Comparison of ENCODE assay signal across 8 cellular contexts in genomic region chr7:49773082-49773938, GRCh38. TPM values are rescaled to one million over a fixed set of nuclear protein-coding genes. Genes with fewer than 3 reads are reported as not detected.
DNase-seq lines count a peak whose midpoint lies in the region; ATAC-seq, FAIRE-seq and TF ChIP-seq lines count a peak whose summit lies in the region.

Gene VWC2 (plus strand): TSS chr7:49773638. CDS start chr7:49775436, 1,798 bp downstream.

- peaks cover 61% of the 10 kb centered on the region for H3K27me3 Mint-ChIP-seq in activated naive CD8-positive, alpha-beta T cell treated with anti-CD3 and anti-CD28 coated beads, Interleukin-2, amount 10 ng/mL, durations not matched to agents 7 days and 5 days
- H3K27me3 Mint-ChIP-seq in stimulated activated memory B cell treated with anti-CD40 and anti-IgM and Interleukin-4, amounts not matched to agents 10 μg/mL and 1 μg/mL and 100 μg/mL, for 72 hours, result peaks cover 79% of the 10 kb centered on the region

- POLR2A ChIA-PET in activated naive CD8-positive, alpha-beta T cell treated with anti-CD3 and anti-CD28 coated beads, Interleukin-2, amount 10 ng/mL, durations not matched to agents 7 days and 5 days (lab: Charles Lee), result no interaction called here

- H3K27ac Mint-ChIP-seq in activated naive CD8-positive, alpha-beta T cell treated with anti-CD3 and anti-CD28 coated beads, Interleukin-2, amount 10 ng/mL, durations not matched to agents 7 days and 5 days, result peak within 1 kb of the TSS; percentile 68
- no peak within 1 kb of the TSS for H3K27ac Mint-ChIP-seq in stimulated activated memory B cell treated with anti-CD40 and anti-IgM and Interleukin-4, amounts not matched to agents 10 μg/mL and 1 μg/mL and 100 μg/mL, for 72 hours

- H3K36me3 Mint-ChIP-seq in activated naive CD8-positive, alpha-beta T cell treated with anti-CD3 and anti-CD28 coated beads, Interleukin-2, amount 10 ng/mL, durations not matched to agents 7 days and 5 days, result no peaks in the 10 kb centered on the region
- H3K36me3 Mint-ChIP-seq in stimulated activated memory B cell treated with anti-CD40 and anti-IgM and Interleukin-4, amounts not matched to agents 10 μg/mL and 1 μg/mL and 100 μg/mL, for 72 hours, result no peaks in the 10 kb centered on the region

- H3K9me3 ChIP-seq in small intestine (ENCODE audit: control insufficient read depth, low read depth), result no peaks in the 10 kb centered on the region

- H3K27me3 ChIP-seq in small intestine (ENCODE audit: control insufficient read depth in 2 of 2, insufficient read depth in 2 of 2, low read length in 2 of 2), result peaks cover 7 to 17% of the 10 kb centered on the region in 2 donors

- 1 to 8% (median 7%) methylated on average over 57 to 83 of the region's 83 CpGs for WGBS in small intestine, 3 donors

- no peaks in the 10 kb centered on the region for H3K4me1 ChIP-seq in small intestine (ENCODE audit: control insufficient read depth in 2 of 2, insufficient read depth in 1 of 2, low read depth in 1 of 2, low read length in 1 of 2)

- DNase-seq in GM20000 (ENCODE audit: low spot score) (peak; percentile 56), iPS-NIHi11 (ENCODE audit: low spot score) (peak; percentile 58), small intestine (no peak), NCI-H524 treated with DMSO at 0.1 percent for 48 hours (lab: John Stamatoyannopoulos, UW) (no peak)
- DNase-seq in activated naive CD8-positive, alpha-beta T cell treated with anti-CD3 and anti-CD28 coated beads, Interleukin-2, amount 10 ng/mL, durations not matched to agents 7 days and 5 days, result peak; percentile 31
- no peak for DNase-seq in stimulated activated naive CD4-positive, alpha-beta T cell treated with Interleukin-2 at 50 U/mL for 16 hours (lab: John Stamatoyannopoulos, UW)

- H3K4me3 ChIP-seq in small intestine (ENCODE audit: low read depth in 1 of 2, low read length in 2 of 2), result no peak within 1 kb of the TSS

- FAIRE-seq in small intestine (lab: Jason Lieb, UNC), result no peak

- H3K4me3 Mint-ChIP-seq in activated naive CD8-positive, alpha-beta T cell treated with anti-CD3 and anti-CD28 coated beads, Interleukin-2, amount 10 ng/mL, durations not matched to agents 7 days and 5 days, result peak within 1 kb of the TSS; percentile 0
- H3K4me3 Mint-ChIP-seq in stimulated activated memory B cell treated with anti-CD40 and anti-IgM and Interleukin-4, amounts not matched to agents 10 μg/mL and 1 μg/mL and 100 μg/mL, for 72 hours, result peak within 1 kb of the TSS; percentile 52

- no peaks in the 10 kb centered on the region for H3K36me3 ChIP-seq in small intestine (ENCODE audit: control insufficient read depth in 2 of 2, insufficient read depth in 2 of 2, low read length in 2 of 2)

- peaks cover 3% of the 10 kb centered on the region for H3K4me1 Mint-ChIP-seq in activated naive CD8-positive, alpha-beta T cell treated with anti-CD3 and anti-CD28 coated beads, Interleukin-2, amount 10 ng/mL, durations not matched to agents 7 days and 5 days
- H3K4me1 Mint-ChIP-seq in stimulated activated memory B cell treated with anti-CD40 and anti-IgM and Interleukin-4, amounts not matched to agents 10 μg/mL and 1 μg/mL and 100 μg/mL, for 72 hours, result peaks cover 12% of the 10 kb centered on the region

- no peak within 1 kb of the TSS for H3K27ac ChIP-seq in small intestine (ENCODE audit: low read depth in 1 of 2, low read length in 1 of 2)

- no peaks in the 10 kb centered on the region for H3K9me3 Mint-ChIP-seq in activated naive CD8-positive, alpha-beta T cell treated with anti-CD3 and anti-CD28 coated beads, Interleukin-2, amount 10 ng/mL, durations not matched to agents 7 days and 5 days
- H3K9me3 Mint-ChIP-seq in stimulated activated memory B cell treated with anti-CD40 and anti-IgM and Interleukin-4, amounts not matched to agents 10 μg/mL and 1 μg/mL and 100 μg/mL, for 72 hours, result peaks cover 7% of the 10 kb centered on the region

- no peak for ATAC-seq in activated naive CD8-positive, alpha-beta T cell treated with anti-CD3 and anti-CD28 coated beads, Interleukin-2, amount 10 ng/mL, durations not matched to agents 7 days and 5 days (ENCODE audit: low read depth)
- ATAC-seq in stimulated activated memory B cell treated with anti-CD40 and anti-IgM and Interleukin-4, amounts not matched to agents 10 μg/mL and 1 μg/mL and 100 μg/mL, for 72 hours, result no peak
- no peak for ATAC-seq in GM21381 (IDR thresholded peaks at IDR 0.05; ENCODE audit: unreplicated experiment)

- no peak for TF ChIP-seq CTCF in GM20000 (IDR thresholded peaks at IDR 0.05; ENCODE audit: extremely low read depth, missing control alignments)

RNA-seq across cellular contexts. Expression of gene VWC2, which starts in this region (rescaled TPM):
- not detected for total RNA-seq in activated naive CD8-positive, alpha-beta T cell treated with anti-CD3 and anti-CD28 coated beads, Interleukin-2, amount 10 ng/mL, durations not matched to agents 7 days and 5 days
- polyA plus RNA-seq in small intestine, result under 1 TPM in 1 of 3 donors, not detected in 2; 0.10 TPM

Comparison
In these comparisons a context has a peak if more than half of its experiments do, and no peak if none do; other contexts are left out.
1. Peak in DNase-seq in activated naive CD8-positive, alpha-beta T cell treated with anti-CD3 and anti-CD28 coated beads, Interleukin-2, amount 10 ng/mL, durations not matched to agents 7 days and 5 days; RNA of the gene not detected or under 1 TPM.
2. DNase-seq: peak in GM20000 (single experiment) and iPS-NIHi11 (single experiment); none in small intestine (single experiment), stimulated activated naive CD4-positive, alpha-beta T cell treated with Interleukin-2 at 50 U/mL for 16 hours (single experiment) and NCI-H524 treated with DMSO at 0.1 percent for 48 hours (single experiment).